13 cellular contexts compared by ENCODE assay signal in genomic region chr2:138016703-138017102, GRCh38. TPM values are rescaled to one million over a fixed set of nuclear protein-coding genes. Genes with fewer than 3 reads are reported as not detected.
DNase-seq lines count a peak whose midpoint lies in the region; ATAC-seq and TF ChIP-seq lines count a peak whose summit lies in the region.
"Had no signal": no experiment of that assay in that cellular context is flagged by ENCODE, and none has a peak within 500 bp of the region (broad histone marks: within the 10 kb centered on the region; RNA-seq: fewer than 3 reads in every experiment).

No MANE protein-coding gene starts in this region.

- peak; percentile 53; the same call in 2 of the 3 replicates for ATAC-seq in RWPE2 (ENCODE audit: low read depth)
- ATAC-seq: A549 had no signal

- DNase-seq in RWPE2 (ENCODE audit: low spot score) (no peak), epithelial cell of prostate (ENCODE audit: low read depth, low spot score) (peak; percentile 71), renal cortical epithelial cell (ENCODE audit: low read depth) (peak; percentile 47), EL (no peak), pons (ENCODE audit: low spot score) (no peak)
- DNase-seq in activated T-cell treated with anti-CD3 and anti-CD28 coated beads, Interleukin-2, amount 50 U/mL, for 48 hours, result no peak
- DNase-seq: BE2C; CD4-positive, alpha-beta memory T cell; DMS79; GOT3; H9 had no signal

- H3K4me3 ChIP-seq in RWPE2 (ENCODE audit: severe bottlenecking), result no peak overlapping the region
- H3K4me3 ChIP-seq: A549 had no signal

- H3K27me3 ChIP-seq in RWPE2 (ENCODE audit: insufficient read depth, poor library complexity, severe bottlenecking), result no peaks in the 10 kb centered on the region
- H3K27me3 ChIP-seq: BE2C had no signal

- no peaks in the 10 kb centered on the region for H3K36me3 ChIP-seq in RWPE2 (ENCODE audit: low read depth)
- H3K36me3 ChIP-seq: BE2C had no signal

- no peaks in the 10 kb centered on the region for H3K9me3 ChIP-seq in RWPE2 (ENCODE audit: severe bottlenecking)
- H3K9me3 ChIP-seq: A549, BE2C had no signal

- H3K27ac ChIP-seq in RWPE2 (ENCODE audit: poor library complexity, severe bottlenecking), result no peak overlapping the region
- H3K27ac ChIP-seq in epithelial cell of prostate, result peak overlapping the region; percentile 41
- H3K27ac ChIP-seq: A549, C4-2B had no signal

- TF ChIP-seq CTCF in RWPE2 (IDR thresholded peaks at IDR 0.05; ENCODE audit: poor library complexity, severe bottlenecking), result no peak

- no peaks in the 10 kb centered on the region for H3K4me1 ChIP-seq in RWPE2 (ENCODE audit: insufficient read depth, poor library complexity, severe bottlenecking)
- H3K4me1 ChIP-seq: A549, BE2C had no signal

RNA-seq across cellular contexts. Expression of gene HNMT, which starts 52.4 kb away (rescaled TPM):
- total RNA-seq in renal cortical epithelial cell, result 47.9 and 103 TPM in 2 replicates

Comparison
In these comparisons a context has a peak if more than half of its experiments do, and no peak if none do; other contexts are left out.
1. DNase-seq: peak in epithelial cell of prostate (single experiment) and renal cortical epithelial cell (single experiment); none in RWPE2 (single experiment), EL (single experiment), pons (single experiment) and activated T-cell treated with anti-CD3 and anti-CD28 coated beads, Interleukin-2, amount 50 U/mL, for 48 hours (0 of 2).